8 cellular contexts compared by ENCODE assay signal in genomic region chr16:84138824-84139627, GRCh38. TPM values are rescaled to one million over a fixed set of nuclear protein-coding genes. Genes with fewer than 3 reads are reported as not detected.
DNase-seq lines count a peak whose midpoint lies in the region; ATAC-seq and TF ChIP-seq lines count a peak whose summit lies in the region.

No MANE protein-coding gene starts in this region.

- peak overlapping the region; percentile 55 for H3K27ac ChIP-seq in suprapubic skin

- H3K27ac Mint-ChIP-seq in stimulated activated memory B cell treated with anti-CD40 and anti-IgM and Interleukin-4, amounts not matched to agents 10 μg/mL and 1 μg/mL and 100 μg/mL, for 72 hours, result no peak overlapping the region

- no peaks in the 10 kb centered on the region for H3K27me3 ChIP-seq in suprapubic skin

- H3K9me3 ChIP-seq in suprapubic skin, result no peaks in the 10 kb centered on the region

- no peak for TF ChIP-seq POLR2A in suprapubic skin (IDR thresholded peaks at IDR 0.05)

- H3K4me1 ChIP-seq in suprapubic skin, result peaks cover 11% of the 10 kb centered on the region

- TF ChIP-seq CTCF in suprapubic skin (IDR thresholded peaks at IDR 0.05), result no peak

- ATAC-seq in stimulated activated memory B cell treated with anti-CD40 and anti-IgM and Interleukin-4, amounts not matched to agents 10 μg/mL and 1 μg/mL and 100 μg/mL, for 72 hours, result no peak
- no peak for ATAC-seq in HG03139 (IDR thresholded peaks at IDR 0.05; ENCODE audit: unreplicated experiment)

- H3K27me3 Mint-ChIP-seq in stimulated activated memory B cell treated with anti-CD40 and anti-IgM and Interleukin-4, amounts not matched to agents 10 μg/mL and 1 μg/mL and 100 μg/mL, for 72 hours, result no peaks in the 10 kb centered on the region

- H3K4me3 Mint-ChIP-seq in stimulated activated memory B cell treated with anti-CD40 and anti-IgM and Interleukin-4, amounts not matched to agents 10 μg/mL and 1 μg/mL and 100 μg/mL, for 72 hours, result no peak overlapping the region

- TF ChIP-seq EP300 in suprapubic skin (IDR thresholded peaks at IDR 0.05), result no peak

- H3K9me3 Mint-ChIP-seq in stimulated activated memory B cell treated with anti-CD40 and anti-IgM and Interleukin-4, amounts not matched to agents 10 μg/mL and 1 μg/mL and 100 μg/mL, for 72 hours, result no peaks in the 10 kb centered on the region

- peak; percentile 55 for DNase-seq in DMS79 (lab: John Stamatoyannopoulos, UW)
- DNase-seq in H4 (ENCODE audit: low spot score), result peak; percentile 94
- DNase-seq in NCI-H524 (lab: John Stamatoyannopoulos, UW), result peak; percentile 82 to 84
- peak; percentile 42 for DNase-seq in fibroblast of gingiva (ENCODE audit: low read depth)
- DNase-seq in suprapubic skin (ENCODE audit: low spot score in 2 of 2), result no peak
- no peak for DNase-seq in GDM1 (lab: John Stamatoyannopoulos, UW)

- H3K4me3 ChIP-seq in suprapubic skin, result no peak overlapping the region

- peaks cover 44% of the 10 kb centered on the region for H3K4me1 Mint-ChIP-seq in stimulated activated memory B cell treated with anti-CD40 and anti-IgM and Interleukin-4, amounts not matched to agents 10 μg/mL and 1 μg/mL and 100 μg/mL, for 72 hours

- H3K36me3 Mint-ChIP-seq in stimulated activated memory B cell treated with anti-CD40 and anti-IgM and Interleukin-4, amounts not matched to agents 10 μg/mL and 1 μg/mL and 100 μg/mL, for 72 hours, result peaks cover 26% of the 10 kb centered on the region

- WGBS in suprapubic skin, result 67% methylated on average over 14 of the region's 14 CpGs

- no peaks in the 10 kb centered on the region for H3K36me3 ChIP-seq in suprapubic skin

RNA-seq across cellular contexts. Expression of gene HSDL1, which starts 6.0 kb away (rescaled TPM):
- 39.7 and 44.7 TPM in 2 replicates for total RNA-seq in H4 (2014; rRNA removed; shearing (Covaris generic))
- total RNA-seq in suprapubic skin, result 10 to 100 TPM in 3 of 4 donors, 1 to 10 TPM in 1; 8.3 to 22.8 (median 12.4) TPM

RNA-seq across cellular contexts. Expression of gene DNAAF1, which starts 6.1 kb away (rescaled TPM):
- 0.29 TPM in 1 of 2 replicates, not detected in the other for total RNA-seq in H4 (2014; rRNA removed; shearing (Covaris generic))
- total RNA-seq in suprapubic skin, result under 1 TPM in 2 of 4 donors, not detected in 2; 0.72 to 0.89 TPM

RNA-seq across cellular contexts. Expression of gene MBTPS1, which starts 22.3 kb away (rescaled TPM):
- total RNA-seq in H4 (2014; rRNA removed; shearing (Covaris generic)), result 56.3 and 77.9 TPM in 2 replicates
- 100 to 1,000 TPM in 1 of 4 donors, 10 to 100 TPM in 3; 70.0 to 116 (median 86.5) TPM for total RNA-seq in suprapubic skin

RNA-seq across cellular contexts. Expression of gene TAF1C, which starts 47.8 kb away (rescaled TPM):
- total RNA-seq in H4 (2014; rRNA removed; shearing (Covaris generic)), result 8.1 and 18.4 TPM in 2 replicates
- total RNA-seq in suprapubic skin, result 10 to 100 TPM; 46.7 to 75.5 (median 55.2) TPM

RNA-seq across cellular contexts. Expression of gene ADAD2, which starts 51.9 kb away (rescaled TPM):
- not detected in 2 replicates for total RNA-seq in H4 (2014; rRNA removed; shearing (Covaris generic))
- 1 to 10 TPM in 3 of 4 donors, not detected in 1; 1.9 to 2.6 (median 2.4) TPM for total RNA-seq in suprapubic skin

Comparison
In these comparisons a context has a peak if more than half of its experiments do, and no peak if none do; other contexts are left out.
1. DNase-seq: peak in DMS79 (single experiment), H4 (single experiment), NCI-H524 (2 of 2) and fibroblast of gingiva (single experiment); none in suprapubic skin (0 of 2) and GDM1 (single experiment).